Comparison of ENCODE assay signal across 11 cellular contexts in genomic region chr1:11923827-11924113, GRCh38. TPM values are rescaled to one million over a fixed set of nuclear protein-coding genes. Genes with fewer than 3 reads are reported as not detected.
A peak's percentile ranks its signal among the peaks of the same experiment; 100 is the strongest.
DNase-seq lines count a peak whose midpoint lies in the region; ATAC-seq, FAIRE-seq and TF ChIP-seq lines count a peak whose summit lies in the region.
"Had no signal": no experiment of that assay in that cellular context is flagged by ENCODE, and none has a peak within 500 bp of the region (broad histone marks: within the 10 kb centered on the region; RNA-seq: fewer than 3 reads in every experiment).

No MANE protein-coding gene starts in this region.

- H3K27ac Mint-ChIP-seq in activated T-cell treated with anti-CD3 and anti-CD28 coated beads, Interleukin-2, amount 50 U/mL, for 72 hours = peak overlapping the region; percentile 68
- H3K27ac Mint-ChIP-seq in activated B cell treated with CpG ODN at 0.5 μM for 24 hours = peak overlapping the region; percentile 53
- peak overlapping the region in 1 of 2 donors; percentile 87 for H3K27ac Mint-ChIP-seq in stimulated activated naive CD8-positive, alpha-beta T cell treated with anti-CD3 and anti-CD28 coated beads, Interleukin-15, amount 100 ng/mL, for 72 hours

- no peak for DNase-seq in activated T-cell treated with anti-CD3 and anti-CD28 coated beads, Interleukin-2, amount 50 U/mL, for 72 hours
- DNase-seq in activated T-cell treated with anti-CD3 and anti-CD28 coated beads for 4 hours (no peak), activated B cell treated with CpG ODN at 0.5 μM for 24 hours (no peak), keratinocyte (ENCODE audit: low read depth, low spot score) (no peak), NCI-H128 (lab: John Stamatoyannopoulos, UW; ENCODE audit: unreplicated experiment) (no peak)
- DNase-seq in stimulated activated naive CD8-positive, alpha-beta T cell treated with anti-CD3 and anti-CD28 coated beads, Interleukin-15, amount 100 ng/mL, for 72 hours = no peak
- no peak for DNase-seq in stimulated activated CD4-positive, alpha-beta T cell treated with anti-CD3 and anti-CD28 coated beads, Interleukin-4, amount 100 ng/mL, for 4 hours
- DNase-seq: central memory CD4-positive, alpha-beta T cell; heart right ventricle; NCI-H1105 treated with DMSO at 0.1 percent for 48 hours had no signal

- intact Hi-C loops in activated B cell treated with CpG ODN at 0.5 μM for 24 hours (cut with micrococcal nuclease) = no loop called here

- H3K9me1 ChIP-seq in keratinocyte (ENCODE audit: control insufficient read depth, extremely low read depth, insufficient read depth, low read length) = peaks cover 4% of the 10 kb centered on the region

- no peak overlapping the region for H3K27ac ChIP-seq in keratinocyte (ENCODE audit: control insufficient read depth, insufficient read depth, low read length)

- peak overlapping the region; percentile 67 to 84 for H3K4me3 Mint-ChIP-seq in activated T-cell treated with anti-CD3 and anti-CD28 coated beads, Interleukin-2, amount 50 U/mL, for 72 hours
- H3K4me3 Mint-ChIP-seq in activated B cell treated with CpG ODN at 0.5 μM for 24 hours = peak overlapping the region; percentile 83
- peak overlapping the region; percentile 79 to 91 for H3K4me3 Mint-ChIP-seq in stimulated activated naive CD8-positive, alpha-beta T cell treated with anti-CD3 and anti-CD28 coated beads, Interleukin-15, amount 100 ng/mL, for 72 hours

- no peaks in the 10 kb centered on the region for H3K9me3 Mint-ChIP-seq in activated T-cell treated with anti-CD3 and anti-CD28 coated beads, Interleukin-2, amount 50 U/mL, for 72 hours
- H3K9me3 Mint-ChIP-seq in activated B cell treated with CpG ODN at 0.5 μM for 24 hours = no peaks in the 10 kb centered on the region
- no peaks in the 10 kb centered on the region for H3K9me3 Mint-ChIP-seq in stimulated activated naive CD8-positive, alpha-beta T cell treated with anti-CD3 and anti-CD28 coated beads, Interleukin-15, amount 100 ng/mL, for 72 hours

- H3K36me3 Mint-ChIP-seq in activated T-cell treated with anti-CD3 and anti-CD28 coated beads, Interleukin-2, amount 50 U/mL, for 72 hours (ENCODE audit: insufficient read depth in 2 of 2) = peaks cover 3 to 9% of the 10 kb centered on the region in 2 donors
- H3K36me3 Mint-ChIP-seq in activated B cell treated with CpG ODN at 0.5 μM for 24 hours (ENCODE audit: low read depth) = peaks cover 57% of the 10 kb centered on the region

- H3K79me2 ChIP-seq in keratinocyte (ENCODE audit: control insufficient read depth, insufficient read depth, low read length) = peaks cover 40% of the 10 kb centered on the region

- peaks cover 24% of the 10 kb centered on the region for H3K4me1 ChIP-seq in keratinocyte (ENCODE audit: control insufficient read depth, extremely low read depth, insufficient read depth, low read length)

- peaks cover 16 to 20% of the 10 kb centered on the region in 2 experiments for H3K36me3 ChIP-seq in keratinocyte (ENCODE audit: control insufficient read depth in 2 of 2, extremely low read depth in 1 of 2, insufficient read depth in 2 of 2, low read length in 2 of 2)

- no peak for ATAC-seq in activated T-cell treated with anti-CD3 and anti-CD28 coated beads, Interleukin-2, amount 50 U/mL, for 72 hours (replicated peaks in 1 of 2)
- ATAC-seq in activated B cell treated with CpG ODN at 0.5 μM for 24 hours (ENCODE audit: low read depth) (no peak), GM19023 (IDR thresholded peaks at IDR 0.05; ENCODE audit: unreplicated experiment) (no peak)
- no peak for ATAC-seq in stimulated activated naive CD8-positive, alpha-beta T cell treated with anti-CD3 and anti-CD28 coated beads, Interleukin-15, amount 100 ng/mL, for 72 hours
- ATAC-seq: heart right ventricle had no signal

- H3K4me3 ChIP-seq in keratinocyte (ENCODE audit: control insufficient read depth in 2 of 3, extremely low read depth in 1 of 3, insufficient read depth in 2 of 3, low read depth in 1 of 3, low read length in 3 of 3) = no peak overlapping the region

- POLR2A ChIA-PET in activated B cell treated with CpG ODN at 0.5 μM for 24 hours (lab: Charles Lee) = interaction anchor here (0.9 to 1.5 kb wide), 2 partner anchors 14 to 16 kb away, joined by 5 to 9 read pairs; no protein-coding TSS in a partner anchor

- no peak overlapping the region for H2AFZ ChIP-seq in keratinocyte (ENCODE audit: control insufficient read depth, low read length)

- H3K27me3 Mint-ChIP-seq in activated T-cell treated with anti-CD3 and anti-CD28 coated beads, Interleukin-2, amount 50 U/mL, for 72 hours (ENCODE audit: low read depth) = no peaks in the 10 kb centered on the region
- no peaks in the 10 kb centered on the region for H3K27me3 Mint-ChIP-seq in activated B cell treated with CpG ODN at 0.5 μM for 24 hours
- no peaks in the 10 kb centered on the region for H3K27me3 Mint-ChIP-seq in stimulated activated naive CD8-positive, alpha-beta T cell treated with anti-CD3 and anti-CD28 coated beads, Interleukin-15, amount 100 ng/mL, for 72 hours

- TF ChIP-seq CTCF in activated B cell treated with CpG ODN at 0.5 μM for 24 hours (IDR thresholded peaks at IDR 0.05) = no peak
- TF ChIP-seq CTCF in keratinocyte (optimal IDR thresholded peaks at IDR 0.05 in 1 of 3, IDR thresholded peaks at IDR 0.05 in 1 of 3, conservative IDR thresholded peaks at IDR 0.05 in 1 of 3; ENCODE audit: extremely low read depth in 1 of 3, insufficient read depth in 2 of 3, low read length in 3 of 3) = no peak

- no peaks in the 10 kb centered on the region for H3K27me3 ChIP-seq in keratinocyte (ENCODE audit: control insufficient read depth, extremely low read depth, insufficient read depth, low read length)
- H3K27me3 ChIP-seq: heart right ventricle had no signal

- H3K9me3 ChIP-seq in keratinocyte (ENCODE audit: control insufficient read depth, low read depth, low read length) = no peaks in the 10 kb centered on the region
- H3K9me3 ChIP-seq: heart right ventricle had no signal

- FAIRE-seq in keratinocyte (lab: Jason Lieb, UNC) = no peak

- dilution Hi-C loops in keratinocyte (cut with MboI; ENCODE audit: extremely low pct_ligation_motif_present, low sequenced_read_pairs) = no loop called here

- peaks cover 53% of the 10 kb centered on the region for H3K4me1 Mint-ChIP-seq in activated T-cell treated with anti-CD3 and anti-CD28 coated beads, Interleukin-2, amount 50 U/mL, for 72 hours (ENCODE audit: low read depth)
- H3K4me1 Mint-ChIP-seq in activated B cell treated with CpG ODN at 0.5 μM for 24 hours = peaks cover 49% of the 10 kb centered on the region
- H3K4me1 Mint-ChIP-seq in stimulated activated naive CD8-positive, alpha-beta T cell treated with anti-CD3 and anti-CD28 coated beads, Interleukin-15, amount 100 ng/mL, for 72 hours = peaks cover 68% of the 10 kb centered on the region

- H3K4me2 ChIP-seq in keratinocyte (ENCODE audit: control insufficient read depth, extremely low read depth, insufficient read depth, low read depth, low read length) = peak overlapping the region; percentile 84

- CTCF ChIA-PET in activated B cell treated with CpG ODN at 0.5 μM for 24 hours (lab: Charles Lee) = no interaction called here

- peaks cover 3% of the 10 kb centered on the region for H4K20me1 ChIP-seq in keratinocyte (ENCODE audit: control insufficient read depth, extremely low read depth, insufficient read depth, low read length)

- no peak overlapping the region for H3K9ac ChIP-seq in keratinocyte (ENCODE audit: control insufficient read depth, extremely low read depth, insufficient read depth, low read length)

RNA-seq across cellular contexts. Expression of gene KIAA2013, which starts 2.5 kb away (rescaled TPM):
- total RNA-seq in activated T-cell treated with anti-CD3 and anti-CD28 coated beads, Interleukin-2, amount 50 U/mL, for 72 hours = 10 to 100 TPM; 25.3 to 26.9 TPM
- 34.8 and 37.4 TPM in 2 replicates for total RNA-seq in activated B cell treated with CpG ODN at 0.5 μM for 24 hours
- polyA plus RNA-seq in keratinocyte = 26.7 to 51.9 TPM (median 31.1 TPM) in 3 replicates
- polyA plus RNA-seq in keratinocyte (2011; ENCODE audit: low read depth) = 6.4 TPM
- 22.1 and 39.3 TPM in 2 replicates for polyA plus RNA-seq in keratinocyte (2011; cell fraction: cytosol; rRNA removed)
- polyA plus RNA-seq in keratinocyte (2011; cell fraction: nucleus; rRNA removed) = 44.4 and 60.1 TPM in 2 replicates
- 24.0 and 28.6 TPM in 2 replicates for polyA plus RNA-seq in keratinocyte (2012; ENCODE audit: low replicate concordance)
- polyA minus RNA-seq in keratinocyte = 28.2 to 45.5 TPM (median 41.5 TPM) in 3 replicates
- polyA minus RNA-seq in keratinocyte (2011; cell fraction: cytosol; rRNA and poly(A)+ RNA removed) = 71.7 TPM
- 37.6 and 46.2 TPM in 2 replicates for polyA minus RNA-seq in keratinocyte (2011; cell fraction: nucleus; rRNA and poly(A)+ RNA removed)

RNA-seq across cellular contexts. Expression of gene PLOD1, which starts 10.7 kb away (rescaled TPM):
- 10 to 100 TPM; 13.5 to 13.6 TPM for total RNA-seq in activated T-cell treated with anti-CD3 and anti-CD28 coated beads, Interleukin-2, amount 50 U/mL, for 72 hours
- 15.7 and 18.6 TPM in 2 replicates for total RNA-seq in activated B cell treated with CpG ODN at 0.5 μM for 24 hours
- polyA plus RNA-seq in keratinocyte = 63.6 to 91.9 TPM (median 88.4 TPM) in 3 replicates
- 10.6 TPM for polyA plus RNA-seq in keratinocyte (2011; ENCODE audit: low read depth)
- polyA plus RNA-seq in keratinocyte (2011; cell fraction: cytosol; rRNA removed) = 32.3 and 52.5 TPM in 2 replicates
- 112 and 138 TPM in 2 replicates for polyA plus RNA-seq in keratinocyte (2011; cell fraction: nucleus; rRNA removed)
- polyA plus RNA-seq in keratinocyte (2012; ENCODE audit: low replicate concordance) = 17.2 and 88.4 TPM in 2 replicates
- polyA minus RNA-seq in keratinocyte = 77.4 to 137 TPM (median 96.6 TPM) in 3 replicates
- polyA minus RNA-seq in keratinocyte (2011; cell fraction: cytosol; rRNA and poly(A)+ RNA removed) = 110 TPM
- 192 and 207 TPM in 2 replicates for polyA minus RNA-seq in keratinocyte (2011; cell fraction: nucleus; rRNA and poly(A)+ RNA removed)

RNA-seq across cellular contexts. Expression of gene MFN2, which starts 56.5 kb away (rescaled TPM):
- 10 to 100 TPM; 54.8 to 66.1 TPM for total RNA-seq in activated T-cell treated with anti-CD3 and anti-CD28 coated beads, Interleukin-2, amount 50 U/mL, for 72 hours
- 46.5 and 54.1 TPM in 2 replicates for total RNA-seq in activated B cell treated with CpG ODN at 0.5 μM for 24 hours
- 85.4 to 102 TPM (median 94.3 TPM) in 3 replicates for polyA plus RNA-seq in keratinocyte
- 44.3 TPM for polyA plus RNA-seq in keratinocyte (2011; ENCODE audit: low read depth)
- polyA plus RNA-seq in keratinocyte (2011; cell fraction: cytosol; rRNA removed) = 69.6 and 77.6 TPM in 2 replicates
- 125 and 133 TPM in 2 replicates for polyA plus RNA-seq in keratinocyte (2011; cell fraction: nucleus; rRNA removed)
- 60.7 and 121 TPM in 2 replicates for polyA plus RNA-seq in keratinocyte (2012; ENCODE audit: low replicate concordance)
- 118 to 135 TPM (median 122 TPM) in 3 replicates for polyA minus RNA-seq in keratinocyte
- 69.6 TPM for polyA minus RNA-seq in keratinocyte (2011; cell fraction: cytosol; rRNA and poly(A)+ RNA removed)
- polyA minus RNA-seq in keratinocyte (2011; cell fraction: nucleus; rRNA and poly(A)+ RNA removed) = 60.4 and 91.8 TPM in 2 replicates
